Comparison of ENCODE assay signal across 34 cellular contexts in the genomic region with DNA sequence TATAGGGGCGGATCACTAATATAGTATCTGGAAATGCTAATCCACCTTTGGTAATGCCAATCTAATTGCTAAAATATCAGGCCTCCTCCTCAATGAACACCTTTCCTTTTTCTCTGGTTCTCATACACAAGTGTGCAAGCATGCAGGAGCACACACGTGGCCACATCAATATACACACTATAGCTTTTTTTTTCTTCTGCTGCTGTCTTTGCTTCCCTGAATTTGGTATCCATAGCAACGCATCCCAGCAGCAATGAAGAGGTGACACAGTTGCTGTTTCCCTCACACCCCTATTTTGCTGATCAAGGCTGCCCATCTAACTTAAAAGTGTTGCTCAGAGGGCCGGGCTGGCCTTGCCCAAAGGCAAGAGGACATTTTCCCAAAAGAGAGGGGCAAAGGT. TPM values are rescaled to one million over a fixed set of nuclear protein-coding genes. Genes with fewer than 3 reads are reported as not detected.
"Had no signal": no experiment of that assay in that cellular context is flagged by ENCODE, and none has a peak within 500 bp of the region (broad histone marks: within the 10 kb centered on the region; RNA-seq: fewer than 3 reads in every experiment).

No MANE protein-coding gene starts in this region.

- H3K4me1 ChIP-seq: adrenal gland, body of pancreas, esophagus muscularis mucosa, foreskin keratinocyte, gastrocnemius medialis, heart left ventricle had no signal

- H3K36me3 ChIP-seq: adrenal gland, esophagus muscularis mucosa, gastrocnemius medialis, heart left ventricle, WERI-Rb-1 had no signal

- DNase-seq: activated B cell treated with CpG ODN at 0.5 μM for 24 hours; activated CD4-positive, alpha-beta T cell treated with anti-CD3 and anti-CD28 coated beads for 48 hours; activated CD4-positive, alpha-beta T cell treated with anti-CD3 and anti-CD28 coated beads, Interleukin-2, amount 50 U/mL, for 1 hour; activated CD4-positive, alpha-beta T cell treated with anti-CD3 and anti-CD28 coated beads, Interleukin-2, amount 50 U/mL, for 48 hours; activated CD8-positive, alpha-beta memory T cell treated with anti-CD3 and anti-CD28 coated beads, Interleukin-2, amount 10 ng/mL, durations not matched to agents 7 days and 5 days; activated CD8-positive, alpha-beta memory T cell treated with anti-CD3 and anti-CD28 coated beads, Interleukin-2, amount 50 U/mL, for 4 hours; activated CD8-positive, alpha-beta T cell treated with anti-CD3 and anti-CD28 coated beads for 36 hours; activated effector memory CD4-positive, alpha-beta T cell treated with anti-CD3 and anti-CD28 coated beads, Interleukin-2, amount 50 U/mL, for 16 hours; activated naive CD4-positive, alpha-beta T cell treated with anti-CD3 and anti-CD28 coated beads for 36 hours; activated naive CD8-positive, alpha-beta T cell treated with anti-CD3 and anti-CD28 coated beads for 36 hours; activated naive CD8-positive, alpha-beta T cell treated with anti-CD3 and anti-CD28 coated beads, Interleukin-2, amount 50 U/mL, for 24 hours; activated T-cell treated with anti-CD3 and anti-CD28 coated beads, Interleukin-2, amount 50 U/mL, for 1 hour; activated T-cell treated with anti-CD3 and anti-CD28 coated beads, Interleukin-2, amount 50 U/mL, for 48 hours; adrenal gland; amygdala; aorta; body of pancreas; cortex of kidney; dermis blood vessel endothelial cell; effector CD4-positive, alpha-beta T cell; effector memory CD8-positive, alpha-beta T cell; erythroblast; foreskin keratinocyte; gastrocnemius medialis; glutamatergic neuron; heart left ventricle; T-helper 17 cell; T1000; WERI-Rb-1 had no signal

- H3K27me3 ChIP-seq: body of pancreas, foreskin keratinocyte, gastrocnemius medialis had no signal

- H3K4me3 ChIP-seq: adrenal gland, body of pancreas, esophagus muscularis mucosa, gastrocnemius medialis, heart left ventricle had no signal

- ATAC-seq: activated CD4-positive, CD25-positive, alpha-beta regulatory T cell treated with anti-CD3 and anti-CD28 coated beads, Interleukin-2, amount 50 U/mL, for 24 hours; activated CD8-positive, alpha-beta memory T cell treated with anti-CD3 and anti-CD28 coated beads, Interleukin-2, amount 10 ng/mL, durations not matched to agents 7 days and 5 days; activated CD8-positive, alpha-beta T cell treated with anti-CD3 and anti-CD28 coated beads for 36 hours; activated naive CD8-positive, alpha-beta T cell treated with anti-CD3 and anti-CD28 coated beads, Interleukin-2, amount 50 U/mL, for 24 hours; body of pancreas; effector memory CD8-positive, alpha-beta T cell; foreskin keratinocyte; gastrocnemius medialis; heart left ventricle; T-helper 17 cell had no signal

- H3K27ac ChIP-seq: adrenal gland, body of pancreas, esophagus muscularis mucosa, foreskin keratinocyte, gastrocnemius medialis, heart left ventricle, WERI-Rb-1 had no signal

- H3K9me3 ChIP-seq: adrenal gland, body of pancreas, esophagus muscularis mucosa, gastrocnemius medialis, heart left ventricle had no signal

- FAIRE-seq: colon had no signal

RNA-seq across cellular contexts. Expression of a gene that starts 15.4 kb away (rescaled TPM):
- total RNA-seq: activated B cell treated with CpG ODN at 0.5 μM for 24 hours; activated CD8-positive, alpha-beta memory T cell treated with anti-CD3 and anti-CD28 coated beads, Interleukin-2, amount 10 ng/mL, durations not matched to agents 7 days and 5 days; activated T-helper 1 cell treated with anti-CD3 and anti-CD28 coated beads, Interleukin-12 subunit alpha, Interleukin-12 subunit beta, Interleukin-2, Interleukin-4 antibody, amounts not matched to agents 30 ng/mL and 10 ng/mL and 1 ng/mL, durations not matched to agents 14 hours and 24 hours and 36 hours; activated T-helper 2 cell treated with anti-CD3 and anti-CD28 coated beads, Interferon-gamma antibody, Interleukin-2, Interleukin-4, amounts not matched to agents 10 μg/mL and 5 μg/mL and 100 μg/mL, durations not matched to agents 14 hours and 24 hours and 36 hours had no signal
